In genomic region chr9:114156311-114156657, GRCh38 we compare ENCODE assay signal across 8 cellular contexts. TPM values are rescaled to one million over a fixed set of nuclear protein-coding genes. Genes with fewer than 3 reads are reported as not detected.
DNase-seq lines count a peak whose midpoint lies in the region; TF ChIP-seq lines count a peak whose summit lies in the region.

No MANE protein-coding gene starts in this region.

- H3K9me3 Mint-ChIP-seq in HFFc6: no peaks in the 10 kb centered on the region
- no peaks in the 10 kb centered on the region for H3K9me3 Mint-ChIP-seq in activated CD4-positive, alpha-beta T cell treated with anti-CD3 and anti-CD28 coated beads, Interleukin-2, amount 10 ng/mL, durations not matched to agents 24 days and 14 days

- H2AFZ ChIP-seq in osteoblast (ENCODE audit: low read length): peak overlapping the region; percentile 93

- H3K27ac Mint-ChIP-seq in HFFc6: peak overlapping the region; percentile 91
- peak overlapping the region; percentile 92 for H3K27ac Mint-ChIP-seq in activated CD4-positive, alpha-beta T cell treated with anti-CD3 and anti-CD28 coated beads, Interleukin-2, amount 10 ng/mL, durations not matched to agents 24 days and 14 days

- H3K4me1 Mint-ChIP-seq in HFFc6 (ENCODE audit: low read depth): peaks cover 56% of the 10 kb centered on the region
- peaks cover 16% of the 10 kb centered on the region for H3K4me1 Mint-ChIP-seq in activated CD4-positive, alpha-beta T cell treated with anti-CD3 and anti-CD28 coated beads, Interleukin-2, amount 10 ng/mL, durations not matched to agents 24 days and 14 days

- H3K27ac ChIP-seq in osteoblast (ENCODE audit: low read depth, low read length): peak overlapping the region; percentile 33

- H3K4me3 ChIP-seq in fibroblast of the aortic adventitia (ENCODE audit: low read depth, low read length) (peak overlapping the region; percentile 76), osteoblast (ENCODE audit: insufficient read depth, low read length) (peak overlapping the region; percentile 79)

- 0 out of 2 replicates have a peak, but pooled peaks have one; percentile 3 for TF ChIP-seq CTCF in HFFc6 (IDR thresholded peaks at IDR 0.05)
- no peak for TF ChIP-seq CTCF in fibroblast of the aortic adventitia (IDR thresholded peaks at IDR 0.05; ENCODE audit: insufficient read depth, low read length)
- no peak for TF ChIP-seq CTCF in osteoblast (IDR thresholded peaks at IDR 0.05; ENCODE audit: extremely low read depth, low read depth, low read length)

- H3K79me2 ChIP-seq in osteoblast (ENCODE audit: insufficient read depth, low read length): no peaks in the 10 kb centered on the region

- H3K36me3 ChIP-seq in osteoblast (ENCODE audit: insufficient read depth, low read length): no peaks in the 10 kb centered on the region

- H3K4me2 ChIP-seq in osteoblast (ENCODE audit: insufficient read depth, low read length): peak overlapping the region; percentile 98

- peaks cover 26% of the 10 kb centered on the region for H4K20me1 ChIP-seq in osteoblast (ENCODE audit: insufficient read depth, low read length)

- peak; percentile 30 for DNase-seq in HFFc6
- no peak for DNase-seq in activated CD4-positive, alpha-beta T cell treated with anti-CD3 and anti-CD28 coated beads, Interleukin-2, amount 10 ng/mL, durations not matched to agents 24 days and 14 days
- DNase-seq in fibroblast of the aortic adventitia (ENCODE audit: low read depth): no peak
- peak; percentile 81 for DNase-seq in osteoblast (ENCODE audit: insufficient read length, low spot score, missing footprints)
- no peak for DNase-seq in occipital lobe (lab: John Stamatoyannopoulos, UW)
- DNase-seq in NCI-H146 treated with DMSO at 0.1 percent for 48 hours (lab: John Stamatoyannopoulos, UW; ENCODE audit: unreplicated experiment): no peak
- DNase-seq in dermis blood vessel endothelial cell: no peak
- no peak for DNase-seq in NCI-H2029 treated with DMSO at 0.1 percent for 48 hours (lab: John Stamatoyannopoulos, UW)

- no peaks in the 10 kb centered on the region for H3K9me3 ChIP-seq in osteoblast (ENCODE audit: low read depth, low read length)

- peak overlapping the region; percentile 98 for H3K4me3 Mint-ChIP-seq in HFFc6
- H3K4me3 Mint-ChIP-seq in activated CD4-positive, alpha-beta T cell treated with anti-CD3 and anti-CD28 coated beads, Interleukin-2, amount 10 ng/mL, durations not matched to agents 24 days and 14 days: peak overlapping the region; percentile 98

- peaks cover 19% of the 10 kb centered on the region for H3K4me1 ChIP-seq in osteoblast (ENCODE audit: insufficient read depth, low read length)

- peaks cover 8% of the 10 kb centered on the region for H3K36me3 Mint-ChIP-seq in HFFc6 (ENCODE audit: low read depth)
- peaks cover 1% of the 10 kb centered on the region for H3K36me3 Mint-ChIP-seq in activated CD4-positive, alpha-beta T cell treated with anti-CD3 and anti-CD28 coated beads, Interleukin-2, amount 10 ng/mL, durations not matched to agents 24 days and 14 days (ENCODE audit: low read depth)

- intact Hi-C loops in activated CD4-positive, alpha-beta T cell treated with anti-CD3 and anti-CD28 coated beads, Interleukin-2, amount 10 ng/mL, durations not matched to agents 24 days and 14 days (cut with micrococcal nuclease): loop anchor here (5.0 to 10.0 kb wide), 2 partner anchors 49 to 229 kb away; partner anchors contain the start of gene AKNA

- H3K27me3 Mint-ChIP-seq in HFFc6 (ENCODE audit: insufficient read depth): peaks cover 6% of the 10 kb centered on the region
- peaks cover 43% of the 10 kb centered on the region for H3K27me3 Mint-ChIP-seq in activated CD4-positive, alpha-beta T cell treated with anti-CD3 and anti-CD28 coated beads, Interleukin-2, amount 10 ng/mL, durations not matched to agents 24 days and 14 days

- H3K27me3 ChIP-seq in osteoblast (ENCODE audit: insufficient read depth, low read length): peaks cover 27% of the 10 kb centered on the region

RNA-seq across cellular contexts. Expression of gene COL27A1, which starts 0.9 kb away (rescaled TPM):
- 10 to 100 TPM; 22.2 to 24.1 (median 23.4) TPM for total RNA-seq in HFFc6 (2021; fragmentation: NEBNext Ultra II Directional; extraction: Animal tissue kit (Norgen Biotek cat#: 25700))
- 8.5 and 9.7 TPM in 2 replicates for total RNA-seq in activated CD4-positive, alpha-beta T cell treated with anti-CD3 and anti-CD28 coated beads, Interleukin-2, amount 10 ng/mL, durations not matched to agents 24 days and 14 days
- total RNA-seq in fibroblast of the aortic adventitia (ENCODE audit: low replicate concordance) (2.1 and 9.6 TPM in 2 replicates), osteoblast (10.1 and 11.8 TPM in 2 replicates), occipital lobe (1.4 TPM), dermis blood vessel endothelial cell (3.3 and 6.0 TPM in 2 replicates)

RNA-seq across cellular contexts. Expression of gene KIF12, which starts 57.2 kb away (rescaled TPM):
- total RNA-seq in HFFc6 (2021; fragmentation: NEBNext Ultra II Directional; extraction: Animal tissue kit (Norgen Biotek cat#: 25700)): not detected
- not detected in 2 replicates for total RNA-seq in activated CD4-positive, alpha-beta T cell treated with anti-CD3 and anti-CD28 coated beads, Interleukin-2, amount 10 ng/mL, durations not matched to agents 24 days and 14 days
- not detected in 2 replicates for total RNA-seq in fibroblast of the aortic adventitia (ENCODE audit: low replicate concordance)
- total RNA-seq in osteoblast: not detected in 2 replicates
- 3.3 TPM for total RNA-seq in occipital lobe
- 0.14 and 0.17 TPM in 2 replicates for total RNA-seq in dermis blood vessel endothelial cell

Comparison
In these comparisons a context has a peak if more than half of its experiments do, and no peak if none do; other contexts are left out.
1. DNase-seq: peak in HFFc6 (single experiment) and osteoblast (single experiment); none in activated CD4-positive, alpha-beta T cell treated with anti-CD3 and anti-CD28 coated beads, Interleukin-2, amount 10 ng/mL, durations not matched to agents 24 days and 14 days (single experiment), fibroblast of the aortic adventitia (single experiment), occipital lobe (single experiment), NCI-H146 treated with DMSO at 0.1 percent for 48 hours (single experiment), dermis blood vessel endothelial cell (single experiment) and NCI-H2029 treated with DMSO at 0.1 percent for 48 hours (single experiment).